18 cellular contexts compared by ENCODE assay signal in genomic region chr9:109707355-109707754, GRCh38.
"Had no signal": no experiment of that assay in that cellular context is flagged by ENCODE, and none has a peak within 500 bp of the region (broad histone marks: within the 10 kb centered on the region; RNA-seq: fewer than 3 reads in every experiment).

No MANE protein-coding gene starts in this region.

- H3K27ac ChIP-seq: brain microvascular endothelial cell, dorsolateral prefrontal cortex, lower lobe of right lung, prostate gland had no signal

- H3K36me3 ChIP-seq: brain microvascular endothelial cell, lower lobe of right lung, prostate gland had no signal

- H3K9me3 Mint-ChIP-seq: activated T-cell treated with anti-CD3 and anti-CD28 coated beads, Interleukin-2, amount 50 U/mL, for 72 hours; endodermal cell; neural crest cell; WTC11 had no signal

- H3K4me3 ChIP-seq: dorsolateral prefrontal cortex, lower lobe of right lung, prostate gland had no signal

- H3K9me3 ChIP-seq: lower lobe of right lung, prostate gland had no signal

- H3K4me1 ChIP-seq: lower lobe of right lung, prostate gland had no signal

- H3K36me3 Mint-ChIP-seq: activated naive CD8-positive, alpha-beta T cell; WTC11 had no signal

- DNase-seq: activated CD4-positive, alpha-beta T cell treated with anti-CD3 and anti-CD28 coated beads for 4 hours; activated CD8-positive, alpha-beta memory T cell treated with anti-CD3 and anti-CD28 coated beads, Interleukin-2, amount 50 U/mL, for 4 hours; activated CD8-positive, alpha-beta T cell treated with anti-CD3 and anti-CD28 coated beads, Interleukin-2, amount 10 ng/mL, durations not matched to agents 7 days and 5 days; activated gamma-delta T cell; activated T-cell treated with anti-CD3 and anti-CD28 coated beads, Interleukin-2, amount 50 U/mL, for 72 hours; amygdala; brain microvascular endothelial cell; dorsolateral prefrontal cortex; endodermal cell; lower lobe of right lung; stimulated activated CD4-positive, alpha-beta T cell treated with anti-CD3 and anti-CD28 coated beads, Interleukin-1b, Interleukin-23, amount 100 ng/mL, for 48 hours; stimulated activated naive CD8-positive, alpha-beta T cell treated with anti-CD3 and anti-CD28 coated beads, Interleukin-15, amount 100 ng/mL, for 72 hours; T-helper 17 cell had no signal

- H3K27me3 ChIP-seq: brain microvascular endothelial cell, dorsolateral prefrontal cortex had no signal

- ATAC-seq: activated CD8-positive, alpha-beta T cell treated with anti-CD3 and anti-CD28 coated beads, Interleukin-2, amount 10 ng/mL, durations not matched to agents 7 days and 5 days; activated T-cell treated with anti-CD3 and anti-CD28 coated beads, Interleukin-2, amount 50 U/mL, for 72 hours; lower lobe of right lung; sciatic nerve; stimulated activated naive CD8-positive, alpha-beta T cell treated with anti-CD3 and anti-CD28 coated beads, Interleukin-15, amount 100 ng/mL, for 72 hours; T-helper 17 cell; WTC11 had no signal

- H3K27ac Mint-ChIP-seq: activated CD8-positive, alpha-beta T cell treated with anti-CD3 and anti-CD28 coated beads, Interleukin-2, amount 10 ng/mL, durations not matched to agents 7 days and 5 days; activated naive CD8-positive, alpha-beta T cell; activated T-cell treated with anti-CD3 and anti-CD28 coated beads, Interleukin-2, amount 50 U/mL, for 72 hours; endodermal cell; stimulated activated naive CD8-positive, alpha-beta T cell treated with anti-CD3 and anti-CD28 coated beads, Interleukin-15, amount 100 ng/mL, for 72 hours; T-helper 17 cell; WTC11 had no signal
